ENCODE assay signal across 9 cellular contexts in genomic region chr12:124684971-124685688, GRCh38.
A peak's percentile ranks its signal among the peaks of the same experiment; 100 is the strongest.
DNase-seq lines count a peak whose midpoint lies in the region; ATAC-seq, FAIRE-seq and TF ChIP-seq lines count a peak whose summit lies in the region.
"Had no signal": no experiment of that assay in that cellular context is flagged by ENCODE, and none has a peak within 500 bp of the region (broad histone marks: within the 10 kb centered on the region; RNA-seq: fewer than 3 reads in every experiment).

No MANE protein-coding gene starts in this region.

- TF ChIP-seq POLR2A in H54 (IDR thresholded peaks at IDR 0.05; ENCODE audit: low read depth, low read length) (no peak), spleen (IDR thresholded peaks at IDR 0.05) (no peak)

- no peaks in the 10 kb centered on the region for H3K27me3 ChIP-seq in heart right ventricle
- no peaks in the 10 kb centered on the region for H3K27me3 ChIP-seq in spleen (replicated peaks in 1 of 7)

- DNase-seq in H54 (ENCODE audit: insufficient read length, low spot score) (peak; percentile 59), activated B cell treated with CpG ODN at 0.5 μM for 24 hours (no peak), heart right ventricle (no peak), spleen (no peak), NCI-H774 (lab: John Stamatoyannopoulos, UW) (no peak), HK-2 (ENCODE audit: unreplicated experiment) (no peak)

- peaks cover 0 to 5% (median 0%) of the 10 kb centered on the region in 11 donors for H3K9me3 ChIP-seq in heart right ventricle
- no peaks in the 10 kb centered on the region for H3K9me3 ChIP-seq in spleen

- H3K27ac ChIP-seq in heart right ventricle (peak overlapping the region; percentile 47 to 91 (median 80)), spleen (peak overlapping the region in 5 of 8 donors; percentile 36 to 63 (median 43))

- FAIRE-seq in H54 (lab: Jason Lieb, UNC), result no peak
- FAIRE-seq: frontal cortex had no signal

- H3K4me3 ChIP-seq in heart right ventricle (peak overlapping the region in 4 of 10 donors; percentile 22 to 33 (median 29)), spleen (no peak overlapping the region)

- peaks cover 22% of the 10 kb centered on the region for H3K4me1 Mint-ChIP-seq in activated B cell treated with CpG ODN at 0.5 μM for 24 hours

- TF ChIP-seq CTCF in activated B cell treated with CpG ODN at 0.5 μM for 24 hours (IDR thresholded peaks at IDR 0.05), result no peak
- TF ChIP-seq CTCF in heart right ventricle (IDR thresholded peaks at IDR 0.05), result no peak
- TF ChIP-seq CTCF in spleen (IDR thresholded peaks at IDR 0.05 in 8 of 11, conservative IDR thresholded peaks at IDR 0.05 in 3 of 11), result no peak

- H3K4me3 Mint-ChIP-seq in activated B cell treated with CpG ODN at 0.5 μM for 24 hours, result no peak overlapping the region

- H3K4me1 ChIP-seq in heart right ventricle (peaks cover 20 to 97% (median 71%) of the 10 kb centered on the region in 9 donors), spleen (peaks cover 24 to 81% (median 49%) of the 10 kb centered on the region in 6 donors)

- CTCF ChIA-PET in activated B cell treated with CpG ODN at 0.5 μM for 24 hours (lab: Charles Lee), result no interaction called here

- ATAC-seq in activated B cell treated with CpG ODN at 0.5 μM for 24 hours (ENCODE audit: low read depth) (no peak), heart right ventricle (peak; percentile 1 to 28 (median 18)), GM21423 (IDR thresholded peaks at IDR 0.05; ENCODE audit: unreplicated experiment) (no peak), HG02870 (IDR thresholded peaks at IDR 0.05; ENCODE audit: unreplicated experiment) (no peak)

- POLR2A ChIA-PET in activated B cell treated with CpG ODN at 0.5 μM for 24 hours (lab: Charles Lee), result no interaction called here

- 20 to 23% methylated on average over 18 of the region's 18 CpGs for WGBS in heart right ventricle, 2 donors
- WGBS in spleen, 5 donors, result 52 to 74% (median 65%) methylated on average over 18 of the region's 18 CpGs

- H3K36me3 Mint-ChIP-seq in activated B cell treated with CpG ODN at 0.5 μM for 24 hours (ENCODE audit: low read depth), result no peaks in the 10 kb centered on the region

- H3K27ac Mint-ChIP-seq in activated B cell treated with CpG ODN at 0.5 μM for 24 hours, result peak overlapping the region; percentile 13

- intact Hi-C loops in activated B cell treated with CpG ODN at 0.5 μM for 24 hours (cut with micrococcal nuclease) (loop anchor here (5.0 kb wide), 2 partner anchors 188 to 648 kb away; no protein-coding TSS in a partner anchor), heart right ventricle (cut with DNase I) (loop anchor here in 6 of 10 donors (5.0 to 10.0 kb wide), 7 partner anchors 47 to 300 kb away; partner anchors contain the start of gene NCOR2 (in 5 of the 6)), spleen (cut with DNase I; ENCODE audit: low total_unique reads) (no loop called here)

- no peaks in the 10 kb centered on the region for H3K36me3 ChIP-seq in heart right ventricle
- H3K36me3 ChIP-seq in spleen, result no peaks in the 10 kb centered on the region

- H3K9me3 Mint-ChIP-seq in activated B cell treated with CpG ODN at 0.5 μM for 24 hours, result no peaks in the 10 kb centered on the region

- peaks cover 11% of the 10 kb centered on the region for H3K27me3 Mint-ChIP-seq in activated B cell treated with CpG ODN at 0.5 μM for 24 hours

Comparison
In these comparisons a context has a peak if more than half of its experiments do, and no peak if none do; other contexts are left out.
1. ATAC-seq: peak in heart right ventricle (8 of 8); none in activated B cell treated with CpG ODN at 0.5 μM for 24 hours (single experiment), GM21423 (single experiment) and HG02870 (single experiment).